In genomic region chr4:73752424-73752823, GRCh38 we compare ENCODE assay signal across 27 cellular contexts. TPM values are rescaled to one million over a fixed set of nuclear protein-coding genes. Genes with fewer than 3 reads are reported as not detected.
"Had no signal": no experiment of that assay in that cellular context is flagged by ENCODE, and none has a peak within 500 bp of the region (broad histone marks: within the 10 kb centered on the region; RNA-seq: fewer than 3 reads in every experiment).

No MANE protein-coding gene starts in this region.

- H3K27me3 Mint-ChIP-seq: activated CD4-positive, alpha-beta memory T cell treated with anti-CD3 and anti-CD28 coated beads, Interleukin-2, amount 10 ng/mL, durations not matched to agents 7 days and 5 days; activated naive CD4-positive, alpha-beta T cell treated with anti-CD3 and anti-CD28 coated beads, Interleukin-2, amount 10 ng/mL, durations not matched to agents 7 days and 5 days had no signal

- H3K4me1 Mint-ChIP-seq: activated CD4-positive, alpha-beta memory T cell treated with anti-CD3 and anti-CD28 coated beads, Interleukin-2, amount 10 ng/mL, durations not matched to agents 7 days and 5 days; activated CD4-positive, alpha-beta T cell treated with anti-CD3 and anti-CD28 coated beads, Interleukin-2, amount 10 ng/mL, durations not matched to agents 7 days and 5 days; activated naive CD4-positive, alpha-beta T cell treated with anti-CD3 and anti-CD28 coated beads, Interleukin-2, amount 10 ng/mL, durations not matched to agents 7 days and 5 days; activated naive CD8-positive, alpha-beta T cell treated with anti-CD3 and anti-CD28 coated beads for 36 hours had no signal

- H3K4me3 Mint-ChIP-seq: activated CD4-positive, alpha-beta memory T cell treated with anti-CD3 and anti-CD28 coated beads, Interleukin-2, amount 10 ng/mL, durations not matched to agents 7 days and 5 days; activated CD4-positive, alpha-beta T cell treated with anti-CD3 and anti-CD28 coated beads, Interleukin-2, amount 10 ng/mL, durations not matched to agents 7 days and 5 days; activated naive CD4-positive, alpha-beta T cell treated with anti-CD3 and anti-CD28 coated beads, Interleukin-2, amount 10 ng/mL, durations not matched to agents 7 days and 5 days; activated naive CD8-positive, alpha-beta T cell treated with anti-CD3 and anti-CD28 coated beads for 36 hours; activated T-cell treated with anti-CD3 and anti-CD28 coated beads, Interleukin-2, amount 50 U/mL, for 72 hours had no signal

- ATAC-seq: activated T-cell treated with anti-CD3 and anti-CD28 coated beads, Interleukin-2, amount 50 U/mL, for 72 hours had no signal

- H3K9me3 ChIP-seq: breast epithelium had no signal

- H3K36me3 ChIP-seq: breast epithelium had no signal

- H3K27ac ChIP-seq: breast epithelium, coronary artery, SK-N-MC, VCaP had no signal

- DNase-seq: activated CD4-positive, alpha-beta memory T cell treated with anti-CD3 and anti-CD28 coated beads, Interleukin-2, amount 10 ng/mL, durations not matched to agents 7 days and 5 days; activated CD4-positive, alpha-beta T cell treated with anti-CD3 and anti-CD28 coated beads, Interleukin-2, amount 10 ng/mL, durations not matched to agents 7 days and 5 days; activated CD4-positive, CD25-positive, alpha-beta regulatory T cell; activated gamma-delta T cell treated with Interleukin-2 at 50 U/mL for 16 hours; activated naive CD4-positive, alpha-beta T cell treated with anti-CD3 and anti-CD28 coated beads, Interleukin-2, amount 10 ng/mL, durations not matched to agents 7 days and 5 days; activated naive CD8-positive, alpha-beta T cell treated with anti-CD3 and anti-CD28 coated beads for 36 hours; activated T-cell treated with anti-CD3 and anti-CD28 coated beads for 4 hours; activated T-cell treated with anti-CD3 and anti-CD28 coated beads, Interleukin-2, amount 50 U/mL, for 72 hours; anterior cingulate cortex; caudate nucleus; Karpas-422; MM.1S; NCI-H1092 treated with DMSO at 0.1 percent for 48 hours; NCI-H1417 treated with DMSO at 0.1 percent for 48 hours; NCI-H1694; NCI-H2029; NCI-H345; NCI-H510A; NCI-H69; NK-92 treated with Interleukin-12 subunit alpha and Interleukin-12 subunit beta, amount 100 ng/mL, for 24 hours; T-helper 1 cell had no signal

- H3K27ac Mint-ChIP-seq: activated CD4-positive, alpha-beta memory T cell treated with anti-CD3 and anti-CD28 coated beads, Interleukin-2, amount 10 ng/mL, durations not matched to agents 7 days and 5 days; activated CD4-positive, alpha-beta T cell treated with anti-CD3 and anti-CD28 coated beads, Interleukin-2, amount 10 ng/mL, durations not matched to agents 7 days and 5 days; activated naive CD4-positive, alpha-beta T cell treated with anti-CD3 and anti-CD28 coated beads, Interleukin-2, amount 10 ng/mL, durations not matched to agents 7 days and 5 days; activated naive CD8-positive, alpha-beta T cell treated with anti-CD3 and anti-CD28 coated beads for 36 hours; activated T-cell treated with anti-CD3 and anti-CD28 coated beads, Interleukin-2, amount 50 U/mL, for 72 hours; activated T-helper 2 cell treated with anti-CD3 and anti-CD28 coated beads, Interferon-gamma antibody, Interleukin-2, Interleukin-4, amounts not matched to agents 10 μg/mL and 5 μg/mL and 100 μg/mL, durations not matched to agents 14 hours and 24 hours and 36 hours had no signal

- H3K27me3 ChIP-seq: breast epithelium had no signal

- H3K4me3 ChIP-seq: breast epithelium, coronary artery, SK-N-MC had no signal

- H3K9me3 Mint-ChIP-seq: activated CD4-positive, alpha-beta memory T cell treated with anti-CD3 and anti-CD28 coated beads, Interleukin-2, amount 10 ng/mL, durations not matched to agents 7 days and 5 days; activated CD4-positive, alpha-beta T cell treated with anti-CD3 and anti-CD28 coated beads, Interleukin-2, amount 10 ng/mL, durations not matched to agents 7 days and 5 days; activated naive CD4-positive, alpha-beta T cell treated with anti-CD3 and anti-CD28 coated beads, Interleukin-2, amount 10 ng/mL, durations not matched to agents 7 days and 5 days; activated naive CD8-positive, alpha-beta T cell treated with anti-CD3 and anti-CD28 coated beads for 36 hours; activated T-helper 2 cell treated with anti-CD3 and anti-CD28 coated beads, Interferon-gamma antibody, Interleukin-2, Interleukin-4, amounts not matched to agents 10 μg/mL and 5 μg/mL and 100 μg/mL, durations not matched to agents 14 hours and 24 hours and 36 hours had no signal

- H3K4me1 ChIP-seq: breast epithelium had no signal

- H3K36me3 Mint-ChIP-seq: activated naive CD4-positive, alpha-beta T cell treated with anti-CD3 and anti-CD28 coated beads, Interleukin-2, amount 10 ng/mL, durations not matched to agents 7 days and 5 days; activated naive CD8-positive, alpha-beta T cell treated with anti-CD3 and anti-CD28 coated beads for 36 hours had no signal

RNA-seq across cellular contexts. Expression of gene CXCL8, which starts 12.1 kb away (rescaled TPM):
- total RNA-seq: OCI-LY7 had no signal
